In the genomic region with DNA sequence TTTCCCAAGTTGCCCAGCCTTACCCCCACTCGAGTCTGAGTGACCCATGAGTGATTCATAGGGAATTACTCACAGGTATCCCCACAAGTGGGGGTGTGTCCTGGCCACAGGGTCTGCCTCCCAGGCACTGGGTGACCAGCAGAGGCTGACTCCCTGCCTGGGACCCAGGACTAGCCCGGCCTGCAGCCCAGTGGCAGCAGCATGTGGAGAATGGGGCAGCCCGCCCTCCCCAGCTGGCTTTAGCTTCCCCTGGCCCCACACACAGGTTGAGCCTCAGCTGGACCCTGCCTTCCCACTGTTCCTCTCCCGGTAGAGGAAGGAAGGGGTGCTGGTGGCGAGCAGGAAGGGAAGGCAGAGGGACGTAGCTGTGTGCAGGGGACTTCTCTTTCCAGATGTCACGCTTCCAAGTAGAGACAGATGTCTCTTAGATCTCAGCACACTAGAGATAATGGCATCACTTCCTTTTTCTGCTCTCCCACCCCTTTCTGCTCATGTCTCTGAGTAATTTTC, we compare ENCODE assay signal across 10 cellular contexts. TPM values are rescaled to one million over a fixed set of nuclear protein-coding genes. Genes with fewer than 3 reads are reported as not detected.
A peak's percentile ranks its signal among the peaks of the same experiment; 100 is the strongest.
DNase-seq lines count a peak whose midpoint lies in the region; ATAC-seq and TF ChIP-seq lines count a peak whose summit lies in the region.
"Had no signal": no experiment of that assay in that cellular context is flagged by ENCODE, and none has a peak within 500 bp of the region (broad histone marks: within the 10 kb centered on the region; RNA-seq: fewer than 3 reads in every experiment).

No MANE protein-coding gene starts in this region.

- H3K9me3 ChIP-seq in OCI-LY3 (ENCODE audit: insufficient read depth, low read length) (no peaks in the 10 kb centered on the region), Caco-2 (peaks cover 5% of the 10 kb centered on the region; the same call in 1 of the 2 replicates)

- no peak overlapping the region for H3K4me3 Mint-ChIP-seq in activated T-cell treated with anti-CD3 and anti-CD28 coated beads, Interleukin-2, amount 50 U/mL, for 24 hours
- no peak overlapping the region for H3K4me3 Mint-ChIP-seq in Caco-2 (ENCODE audit: unreplicated experiment)

- H3K9ac ChIP-seq in OCI-LY3 (ENCODE audit: low read length) = no peak overlapping the region

- BruUV-seq in Caco-2 (replicated peaks; lab: Mats Ljungman, UMichigan) = no TSS peak

- H3K79me2 ChIP-seq in OCI-LY3 (ENCODE audit: low read length) = peaks cover 94% of the 10 kb centered on the region

- no peak overlapping the region for H2AFZ ChIP-seq in OCI-LY3 (ENCODE audit: low read depth, low read length)

- CTCF ChIA-PET in Caco-2 (lab: Charles Lee) = no interaction called here

- intact Hi-C loops in Caco-2 (cut with micrococcal nuclease; ENCODE audit: unreplicated experiment) = no loop called here

- H3K4me1 ChIP-seq in OCI-LY3 (ENCODE audit: low read length) (peaks cover 19% of the 10 kb centered on the region), Caco-2 (peaks cover 24% of the 10 kb centered on the region)

- TF ChIP-seq CTCF in OCI-LY3 (IDR thresholded peaks at IDR 0.05; ENCODE audit: low read depth, low read length) = no peak
- TF ChIP-seq CTCF in foreskin fibroblast (IDR thresholded peaks at IDR 0.05; ENCODE audit: low read depth, low read length) = no peak
- no peak for TF ChIP-seq CTCF in Caco-2 (IDR thresholded peaks at IDR 0.05; ENCODE audit: insufficient read depth in 1 of 2, low read depth in 1 of 2, low read length in 1 of 2, severe bottlenecking in 1 of 2, unreplicated experiment in 1 of 2)

- peaks cover 7% of the 10 kb centered on the region for H3K9me3 Mint-ChIP-seq in activated T-cell treated with anti-CD3 and anti-CD28 coated beads, Interleukin-2, amount 50 U/mL, for 24 hours
- H3K9me3 Mint-ChIP-seq in Caco-2 (ENCODE audit: unreplicated experiment) = peaks cover 9% of the 10 kb centered on the region

- no peaks in the 10 kb centered on the region for H3K27me3 ChIP-seq in OCI-LY3 (ENCODE audit: low read depth, low read length)
- H3K27me3 ChIP-seq in Caco-2 (replicated peaks; ENCODE audit: control insufficient read depth, insufficient read depth, low read length) = no peaks in the 10 kb centered on the region

- H3K4me3 ChIP-seq in OCI-LY3 (ENCODE audit: low read length) (no peak overlapping the region), foreskin fibroblast (ENCODE audit: low read depth in 1 of 2, low read length in 2 of 2) (no peak overlapping the region), Caco-2 (ENCODE audit: low read depth, low read length) (no peak overlapping the region)

- H3K4me2 ChIP-seq in OCI-LY3 (ENCODE audit: low read length) = 0 out of 2 replicates have a peak overlapping the region, but pooled peaks have one; percentile 19

- peaks cover 64% of the 10 kb centered on the region for H3K36me3 ChIP-seq in OCI-LY3 (replicated peaks; ENCODE audit: low read depth, low read length)
- H3K36me3 ChIP-seq in Caco-2 (ENCODE audit: control insufficient read depth, insufficient read depth, low read length) = no peaks in the 10 kb centered on the region

- H3K27me3 Mint-ChIP-seq in activated T-cell treated with anti-CD3 and anti-CD28 coated beads, Interleukin-2, amount 50 U/mL, for 24 hours = no peaks in the 10 kb centered on the region
- H3K27me3 Mint-ChIP-seq in Caco-2 (ENCODE audit: insufficient read depth, unreplicated experiment) = no peaks in the 10 kb centered on the region

- peaks cover 2% of the 10 kb centered on the region for H3K36me3 Mint-ChIP-seq in activated T-cell treated with anti-CD3 and anti-CD28 coated beads, Interleukin-2, amount 50 U/mL, for 24 hours (ENCODE audit: low read depth)
- peaks cover 15% of the 10 kb centered on the region for H3K36me3 Mint-ChIP-seq in Caco-2 (ENCODE audit: insufficient read depth, unreplicated experiment)

- peaks cover 23% of the 10 kb centered on the region for H3K4me1 Mint-ChIP-seq in activated T-cell treated with anti-CD3 and anti-CD28 coated beads, Interleukin-2, amount 50 U/mL, for 24 hours (ENCODE audit: low read depth)
- peaks cover 10% of the 10 kb centered on the region for H3K4me1 Mint-ChIP-seq in Caco-2 (ENCODE audit: low read depth, unreplicated experiment)

- H4K20me1 ChIP-seq in OCI-LY3 (ENCODE audit: insufficient read depth, low read length) = peaks cover 94% of the 10 kb centered on the region

- POLR2A ChIA-PET in Caco-2 (lab: Charles Lee) = no interaction called here

- H3K27ac ChIP-seq in OCI-LY3 (ENCODE audit: low read length) = 0 out of 2 replicates have a peak overlapping the region, but pooled peaks have one; percentile 17

- H3K27ac Mint-ChIP-seq in activated T-cell treated with anti-CD3 and anti-CD28 coated beads, Interleukin-2, amount 50 U/mL, for 24 hours = peak overlapping the region; percentile 33
- H3K27ac Mint-ChIP-seq in Caco-2 (ENCODE audit: unreplicated experiment) = no peak overlapping the region

- ATAC-seq in HG03045 (IDR thresholded peaks at IDR 0.05; ENCODE audit: unreplicated experiment) (no peak), HG02588 (IDR thresholded peaks at IDR 0.05; ENCODE audit: unreplicated experiment) (no peak)
- ATAC-seq: activated CD4-positive, CD25-positive, alpha-beta regulatory T cell treated with anti-CD3 and anti-CD28 coated beads, Interleukin-2, amount 50 U/mL, for 24 hours had no signal

- DNase-seq in activated T-cell treated with anti-CD3 and anti-CD28 coated beads, Interleukin-2, amount 50 U/mL, for 24 hours = no peak
- DNase-seq in activated T-cell treated with anti-CD3 and anti-CD28 coated beads for 4 hours = no peak
- peak; percentile 58 to 79 for DNase-seq in foreskin fibroblast
- DNase-seq in stromal cell of bone marrow (ENCODE audit: low read depth) = peak; percentile 9
- no peak for DNase-seq in Caco-2
- DNase-seq: caudate nucleus had no signal

RNA-seq across cellular contexts. Expression of a gene that starts 51.4 kb away (rescaled TPM):
- 41.6 and 53.4 TPM in 2 replicates for total RNA-seq in Caco-2 (2022)

Comparison
In these comparisons a context has a peak if more than half of its experiments do, and no peak if none do; other contexts are left out.
1. DNase-seq: peak in foreskin fibroblast (2 of 2) and stromal cell of bone marrow (single experiment); none in activated T-cell treated with anti-CD3 and anti-CD28 coated beads, Interleukin-2, amount 50 U/mL, for 24 hours (single experiment), activated T-cell treated with anti-CD3 and anti-CD28 coated beads for 4 hours (single experiment) and Caco-2 (0 of 2).